1 cellular context compared by ENCODE assay signal in the genomic region with DNA sequence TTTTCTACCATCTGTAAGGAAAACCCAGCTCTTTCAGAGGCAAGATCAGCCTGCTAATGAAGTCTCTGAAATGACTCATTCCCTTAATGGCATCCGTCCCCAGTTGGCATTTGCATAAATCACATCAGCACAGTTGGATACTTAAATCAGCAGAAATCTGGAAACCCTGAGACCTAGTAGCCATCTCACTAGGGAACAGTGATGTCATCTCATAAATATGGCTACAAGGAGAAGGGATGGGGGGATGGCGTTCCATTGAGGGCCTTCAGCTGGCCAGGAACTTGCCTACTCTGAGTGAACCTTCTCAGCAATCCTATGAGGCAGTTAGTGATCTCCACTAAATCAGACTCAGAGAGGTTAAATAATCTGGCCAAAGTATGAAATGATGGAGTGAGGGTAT.
A peak's percentile ranks its signal among the peaks of the same experiment; 100 is the strongest.
TF ChIP-seq lines count a peak whose summit lies in the region.

No MANE protein-coding gene starts in this region.

TF ChIP-seq in HEK293, 187 proteins besides CTCF, POLR2A, EP300 and RAD21 (continued from another document and continues in another):
- TF ChIP-seq ZBTB7A (tag by site-specific recombination; IDR thresholded peaks at IDR 0.05; ENCODE audit: low read depth) (no peak), ZNF707 (tag by site-specific recombination; IDR thresholded peaks at IDR 0.05) (no peak), ZNF10 (tag by site-specific recombination; IDR thresholded peaks at IDR 0.05) (no peak), ZNF140 (tag by site-specific recombination; IDR thresholded peaks at IDR 0.05) (no peak), HOXC10 (CRISPR knock-in tag; IDR thresholded peaks at IDR 0.05) (no peak), ZNF350 (tag by site-specific recombination; IDR thresholded peaks at IDR 0.05) (no peak), ZNF266 (tag by site-specific recombination; IDR thresholded peaks at IDR 0.05; ENCODE audit: low read depth) (no peak), ZNF785 (tag by site-specific recombination; IDR thresholded peaks at IDR 0.05) (no peak), ZNF211 (tag by site-specific recombination; IDR thresholded peaks at IDR 0.05; ENCODE audit: low read depth) (no peak), ZNF830 (tag by site-specific recombination; IDR thresholded peaks at IDR 0.05; ENCODE audit: low read depth) (no peak), ZNF544 (tag by site-specific recombination; IDR thresholded peaks at IDR 0.05) (no peak), MZF1 (tag by site-specific recombination; IDR thresholded peaks at IDR 0.05; ENCODE audit: borderline replicate concordance) (no peak), ZNF19 (tag by site-specific recombination; IDR thresholded peaks at IDR 0.05; ENCODE audit: low read depth) (no peak), ZNF335 (tag by site-specific recombination; conservative IDR thresholded peaks at IDR 0.05) (peak; percentile 94), ZNF658 (tag by site-specific recombination; IDR thresholded peaks at IDR 0.05) (no peak), KLF7 (tag by site-specific recombination; IDR thresholded peaks at IDR 0.05; ENCODE audit: borderline replicate concordance) (no peak), ZNF132 (tag by site-specific recombination; IDR thresholded peaks at IDR 0.05; ENCODE audit: borderline replicate concordance) (no peak), ZNF184 (tag by site-specific recombination; IDR thresholded peaks at IDR 0.05) (no peak), ZNF555 (tag by site-specific recombination; conservative IDR thresholded peaks at IDR 0.05) (no peak), TCF7L2 (IDR thresholded peaks at IDR 0.05; ENCODE audit: borderline replicate concordance, low read depth, low read length) (no peak), ZNF324 (tag by site-specific recombination; IDR thresholded peaks at IDR 0.05) (peak; percentile 90), ZEB2 (tag by site-specific recombination; IDR thresholded peaks at IDR 0.05) (peak; percentile 78), ZNF791 (tag by site-specific recombination; IDR thresholded peaks at IDR 0.05) (no peak), ZNF2 (tag by site-specific recombination; IDR thresholded peaks at IDR 0.05) (no peak), ZNF223 (tag by site-specific recombination; IDR thresholded peaks at IDR 0.05) (no peak), SCRT2 (tag by site-specific recombination; IDR thresholded peaks at IDR 0.05) (no peak), YY2 (tag by site-specific recombination; IDR thresholded peaks at IDR 0.05) (peak; percentile 33; the same call in 1 of the 2 replicates), ZNF624 (tag by site-specific recombination; IDR thresholded peaks at IDR 0.05) (no peak), SCRT1 (tag by site-specific recombination; IDR thresholded peaks at IDR 0.05; ENCODE audit: borderline replicate concordance) (no peak), ZBTB21 (tag by site-specific recombination; IDR thresholded peaks at IDR 0.05) (0 out of 2 replicates have a peak, but pooled peaks have one; percentile 44)
- TF ChIP-seq, protein P1, sequence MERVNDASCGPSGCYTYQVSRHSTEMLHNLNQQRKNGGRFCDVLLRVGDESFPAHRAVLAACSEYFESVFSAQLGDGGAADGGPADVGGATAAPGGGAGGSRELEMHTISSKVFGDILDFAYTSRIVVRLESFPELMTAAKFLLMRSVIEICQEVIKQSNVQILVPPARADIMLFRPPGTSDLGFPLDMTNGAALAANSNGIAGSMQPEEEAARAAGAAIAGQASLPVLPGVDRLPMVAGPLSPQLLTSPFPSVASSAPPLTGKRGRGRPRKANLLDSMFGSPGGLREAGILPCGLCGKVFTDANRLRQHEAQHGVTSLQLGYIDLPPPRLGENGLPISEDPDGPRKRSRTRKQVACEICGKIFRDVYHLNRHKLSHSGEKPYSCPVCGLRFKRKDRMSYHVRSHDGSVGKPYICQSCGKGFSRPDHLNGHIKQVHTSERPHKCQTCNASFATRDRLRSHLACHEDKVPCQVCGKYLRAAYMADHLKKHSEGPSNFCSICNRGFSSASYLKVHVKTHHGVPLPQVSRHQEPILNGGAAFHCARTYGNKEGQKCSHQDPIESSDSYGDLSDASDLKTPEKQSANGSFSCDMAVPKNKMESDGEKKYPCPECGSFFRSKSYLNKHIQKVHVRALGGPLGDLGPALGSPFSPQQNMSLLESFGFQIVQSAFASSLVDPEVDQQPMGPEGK (tag by site-specific recombination; IDR thresholded peaks at IDR 0.05): 0 out of 2 replicates have a peak, but pooled peaks have one; percentile 37
- TF ChIP-seq, protein P2, sequence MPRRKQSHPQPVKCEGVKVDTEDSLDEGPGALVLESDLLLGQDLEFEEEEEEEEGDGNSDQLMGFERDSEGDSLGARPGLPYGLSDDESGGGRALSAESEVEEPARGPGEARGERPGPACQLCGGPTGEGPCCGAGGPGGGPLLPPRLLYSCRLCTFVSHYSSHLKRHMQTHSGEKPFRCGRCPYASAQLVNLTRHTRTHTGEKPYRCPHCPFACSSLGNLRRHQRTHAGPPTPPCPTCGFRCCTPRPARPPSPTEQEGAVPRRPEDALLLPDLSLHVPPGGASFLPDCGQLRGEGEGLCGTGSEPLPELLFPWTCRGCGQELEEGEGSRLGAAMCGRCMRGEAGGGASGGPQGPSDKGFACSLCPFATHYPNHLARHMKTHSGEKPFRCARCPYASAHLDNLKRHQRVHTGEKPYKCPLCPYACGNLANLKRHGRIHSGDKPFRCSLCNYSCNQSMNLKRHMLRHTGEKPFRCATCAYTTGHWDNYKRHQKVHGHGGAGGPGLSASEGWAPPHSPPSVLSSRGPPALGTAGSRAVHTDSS (tag by site-specific recombination; IDR thresholded peaks at IDR 0.05): no peak
- TF ChIP-seq, protein P3, sequence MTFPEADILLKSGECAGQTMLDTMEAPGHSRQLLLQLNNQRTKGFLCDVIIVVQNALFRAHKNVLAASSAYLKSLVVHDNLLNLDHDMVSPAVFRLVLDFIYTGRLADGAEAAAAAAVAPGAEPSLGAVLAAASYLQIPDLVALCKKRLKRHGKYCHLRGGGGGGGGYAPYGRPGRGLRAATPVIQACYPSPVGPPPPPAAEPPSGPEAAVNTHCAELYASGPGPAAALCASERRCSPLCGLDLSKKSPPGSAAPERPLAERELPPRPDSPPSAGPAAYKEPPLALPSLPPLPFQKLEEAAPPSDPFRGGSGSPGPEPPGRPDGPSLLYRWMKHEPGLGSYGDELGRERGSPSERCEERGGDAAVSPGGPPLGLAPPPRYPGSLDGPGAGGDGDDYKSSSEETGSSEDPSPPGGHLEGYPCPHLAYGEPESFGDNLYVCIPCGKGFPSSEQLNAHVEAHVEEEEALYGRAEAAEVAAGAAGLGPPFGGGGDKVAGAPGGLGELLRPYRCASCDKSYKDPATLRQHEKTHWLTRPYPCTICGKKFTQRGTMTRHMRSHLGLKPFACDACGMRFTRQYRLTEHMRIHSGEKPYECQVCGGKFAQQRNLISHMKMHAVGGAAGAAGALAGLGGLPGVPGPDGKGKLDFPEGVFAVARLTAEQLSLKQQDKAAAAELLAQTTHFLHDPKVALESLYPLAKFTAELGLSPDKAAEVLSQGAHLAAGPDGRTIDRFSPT (tag by site-specific recombination; IDR thresholded peaks at IDR 0.05): no peak
- TF ChIP-seq, protein P4, sequence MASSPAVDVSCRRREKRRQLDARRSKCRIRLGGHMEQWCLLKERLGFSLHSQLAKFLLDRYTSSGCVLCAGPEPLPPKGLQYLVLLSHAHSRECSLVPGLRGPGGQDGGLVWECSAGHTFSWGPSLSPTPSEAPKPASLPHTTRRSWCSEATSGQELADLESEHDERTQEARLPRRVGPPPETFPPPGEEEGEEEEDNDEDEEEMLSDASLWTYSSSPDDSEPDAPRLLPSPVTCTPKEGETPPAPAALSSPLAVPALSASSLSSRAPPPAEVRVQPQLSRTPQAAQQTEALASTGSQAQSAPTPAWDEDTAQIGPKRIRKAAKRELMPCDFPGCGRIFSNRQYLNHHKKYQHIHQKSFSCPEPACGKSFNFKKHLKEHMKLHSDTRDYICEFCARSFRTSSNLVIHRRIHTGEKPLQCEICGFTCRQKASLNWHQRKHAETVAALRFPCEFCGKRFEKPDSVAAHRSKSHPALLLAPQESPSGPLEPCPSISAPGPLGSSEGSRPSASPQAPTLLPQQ (tag by site-specific recombination; IDR thresholded peaks at IDR 0.05): peak; percentile 36; the same call in 1 of the 2 replicates
- TF ChIP-seq, protein P5, sequence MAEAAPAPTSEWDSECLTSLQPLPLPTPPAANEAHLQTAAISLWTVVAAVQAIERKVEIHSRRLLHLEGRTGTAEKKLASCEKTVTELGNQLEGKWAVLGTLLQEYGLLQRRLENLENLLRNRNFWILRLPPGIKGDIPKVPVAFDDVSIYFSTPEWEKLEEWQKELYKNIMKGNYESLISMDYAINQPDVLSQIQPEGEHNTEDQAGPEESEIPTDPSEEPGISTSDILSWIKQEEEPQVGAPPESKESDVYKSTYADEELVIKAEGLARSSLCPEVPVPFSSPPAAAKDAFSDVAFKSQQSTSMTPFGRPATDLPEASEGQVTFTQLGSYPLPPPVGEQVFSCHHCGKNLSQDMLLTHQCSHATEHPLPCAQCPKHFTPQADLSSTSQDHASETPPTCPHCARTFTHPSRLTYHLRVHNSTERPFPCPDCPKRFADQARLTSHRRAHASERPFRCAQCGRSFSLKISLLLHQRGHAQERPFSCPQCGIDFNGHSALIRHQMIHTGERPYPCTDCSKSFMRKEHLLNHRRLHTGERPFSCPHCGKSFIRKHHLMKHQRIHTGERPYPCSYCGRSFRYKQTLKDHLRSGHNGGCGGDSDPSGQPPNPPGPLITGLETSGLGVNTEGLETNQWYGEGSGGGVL (tag by site-specific recombination; IDR thresholded peaks at IDR 0.05): no peak; the same call in 1 of the 2 replicates
- TF ChIP-seq, protein P6, sequence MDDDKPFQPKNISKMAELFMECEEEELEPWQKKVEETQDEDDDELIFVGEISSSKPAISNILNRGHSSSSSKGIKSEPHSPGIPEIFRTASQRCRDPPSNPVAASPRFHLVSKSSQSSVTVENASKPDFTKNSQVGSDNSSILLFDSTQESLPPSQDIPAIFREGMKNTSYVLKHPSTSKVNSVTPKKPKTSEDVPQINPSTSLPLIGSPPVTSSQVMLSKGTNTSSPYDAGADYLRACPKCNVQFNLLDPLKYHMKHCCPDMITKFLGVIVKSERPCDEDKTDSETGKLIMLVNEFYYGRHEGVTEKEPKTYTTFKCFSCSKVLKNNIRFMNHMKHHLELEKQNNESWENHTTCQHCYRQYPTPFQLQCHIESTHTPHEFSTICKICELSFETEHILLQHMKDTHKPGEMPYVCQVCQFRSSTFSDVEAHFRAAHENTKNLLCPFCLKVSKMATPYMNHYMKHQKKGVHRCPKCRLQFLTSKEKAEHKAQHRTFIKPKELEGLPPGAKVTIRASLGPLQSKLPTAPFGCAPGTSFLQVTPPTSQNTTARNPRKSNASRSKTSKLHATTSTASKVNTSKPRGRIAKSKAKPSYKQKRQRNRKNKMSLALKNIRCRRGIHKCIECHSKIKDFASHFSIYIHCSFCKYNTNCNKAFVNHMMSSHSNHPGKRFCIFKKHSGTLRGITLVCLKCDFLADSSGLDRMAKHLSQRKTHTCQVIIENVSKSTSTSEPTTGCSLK (tag by site-specific recombination; IDR thresholded peaks at IDR 0.05): no peak
- TF ChIP-seq, protein P7, sequence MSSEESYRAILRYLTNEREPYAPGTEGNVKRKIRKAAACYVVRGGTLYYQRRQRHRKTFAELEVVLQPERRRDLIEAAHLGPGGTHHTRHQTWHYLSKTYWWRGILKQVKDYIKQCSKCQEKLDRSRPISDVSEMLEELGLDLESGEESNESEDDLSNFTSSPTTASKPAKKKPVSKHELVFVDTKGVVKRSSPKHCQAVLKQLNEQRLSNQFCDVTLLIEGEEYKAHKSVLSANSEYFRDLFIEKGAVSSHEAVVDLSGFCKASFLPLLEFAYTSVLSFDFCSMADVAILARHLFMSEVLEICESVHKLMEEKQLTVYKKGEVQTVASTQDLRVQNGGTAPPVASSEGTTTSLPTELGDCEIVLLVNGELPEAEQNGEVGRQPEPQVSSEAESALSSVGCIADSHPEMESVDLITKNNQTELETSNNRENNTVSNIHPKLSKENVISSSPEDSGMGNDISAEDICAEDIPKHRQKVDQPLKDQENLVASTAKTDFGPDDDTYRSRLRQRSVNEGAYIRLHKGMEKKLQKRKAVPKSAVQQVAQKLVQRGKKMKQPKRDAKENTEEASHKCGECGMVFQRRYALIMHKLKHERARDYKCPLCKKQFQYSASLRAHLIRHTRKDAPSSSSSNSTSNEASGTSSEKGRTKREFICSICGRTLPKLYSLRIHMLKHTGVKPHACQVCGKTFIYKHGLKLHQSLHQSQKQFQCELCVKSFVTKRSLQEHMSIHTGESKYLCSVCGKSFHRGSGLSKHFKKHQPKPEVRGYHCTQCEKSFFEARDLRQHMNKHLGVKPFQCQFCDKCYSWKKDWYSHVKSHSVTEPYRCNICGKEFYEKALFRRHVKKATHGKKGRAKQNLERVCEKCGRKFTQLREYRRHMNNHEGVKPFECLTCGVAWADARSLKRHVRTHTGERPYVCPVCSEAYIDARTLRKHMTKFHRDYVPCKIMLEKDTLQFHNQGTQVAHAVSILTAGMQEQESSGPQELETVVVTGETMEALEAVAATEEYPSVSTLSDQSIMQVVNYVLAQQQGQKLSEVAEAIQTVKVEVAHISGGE (tag by site-specific recombination; conservative IDR thresholded peaks at IDR 0.05; ENCODE audit: low read depth): no peak
- TF ChIP-seq, protein P8, sequence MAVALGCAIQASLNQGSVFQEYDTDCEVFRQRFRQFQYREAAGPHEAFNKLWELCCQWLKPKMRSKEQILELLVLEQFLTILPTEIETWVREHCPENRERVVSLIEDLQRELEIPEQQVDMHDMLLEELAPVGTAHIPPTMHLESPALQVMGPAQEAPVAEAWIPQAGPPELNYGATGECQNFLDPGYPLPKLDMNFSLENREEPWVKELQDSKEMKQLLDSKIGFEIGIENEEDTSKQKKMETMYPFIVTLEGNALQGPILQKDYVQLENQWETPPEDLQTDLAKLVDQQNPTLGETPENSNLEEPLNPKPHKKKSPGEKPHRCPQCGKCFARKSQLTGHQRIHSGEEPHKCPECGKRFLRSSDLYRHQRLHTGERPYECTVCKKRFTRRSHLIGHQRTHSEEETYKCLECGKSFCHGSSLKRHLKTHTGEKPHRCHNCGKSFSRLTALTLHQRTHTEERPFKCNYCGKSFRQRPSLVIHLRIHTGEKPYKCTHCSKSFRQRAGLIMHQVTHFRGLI (tag by site-specific recombination; IDR thresholded peaks at IDR 0.05): no peak
- TF ChIP-seq, protein P9, sequence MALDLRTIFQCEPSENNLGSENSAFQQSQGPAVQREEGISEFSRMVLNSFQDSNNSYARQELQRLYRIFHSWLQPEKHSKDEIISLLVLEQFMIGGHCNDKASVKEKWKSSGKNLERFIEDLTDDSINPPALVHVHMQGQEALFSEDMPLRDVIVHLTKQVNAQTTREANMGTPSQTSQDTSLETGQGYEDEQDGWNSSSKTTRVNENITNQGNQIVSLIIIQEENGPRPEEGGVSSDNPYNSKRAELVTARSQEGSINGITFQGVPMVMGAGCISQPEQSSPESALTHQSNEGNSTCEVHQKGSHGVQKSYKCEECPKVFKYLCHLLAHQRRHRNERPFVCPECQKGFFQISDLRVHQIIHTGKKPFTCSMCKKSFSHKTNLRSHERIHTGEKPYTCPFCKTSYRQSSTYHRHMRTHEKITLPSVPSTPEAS (tag by site-specific recombination; IDR thresholded peaks at IDR 0.05): no peak
